ENCODE assay signal across 1 cellular context in genomic region chr2:240624950-240625621, GRCh38.
TF ChIP-seq lines count a peak whose summit lies in the region.

A gene with protein sequence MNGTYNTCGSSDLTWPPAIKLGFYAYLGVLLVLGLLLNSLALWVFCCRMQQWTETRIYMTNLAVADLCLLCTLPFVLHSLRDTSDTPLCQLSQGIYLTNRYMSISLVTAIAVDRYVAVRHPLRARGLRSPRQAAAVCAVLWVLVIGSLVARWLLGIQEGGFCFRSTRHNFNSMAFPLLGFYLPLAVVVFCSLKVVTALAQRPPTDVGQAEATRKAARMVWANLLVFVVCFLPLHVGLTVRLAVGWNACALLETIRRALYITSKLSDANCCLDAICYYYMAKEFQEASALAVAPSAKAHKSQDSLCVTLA (plus strand): TSS chr2:240625480. CDS start chr2:240629953, 4,473 bp downstream.

TF ChIP-seq in GM12878, 131 proteins besides CTCF, POLR2A, EP300 and RAD21 (continued from another document and continues in another):
- TF ChIP-seq, protein P1, sequence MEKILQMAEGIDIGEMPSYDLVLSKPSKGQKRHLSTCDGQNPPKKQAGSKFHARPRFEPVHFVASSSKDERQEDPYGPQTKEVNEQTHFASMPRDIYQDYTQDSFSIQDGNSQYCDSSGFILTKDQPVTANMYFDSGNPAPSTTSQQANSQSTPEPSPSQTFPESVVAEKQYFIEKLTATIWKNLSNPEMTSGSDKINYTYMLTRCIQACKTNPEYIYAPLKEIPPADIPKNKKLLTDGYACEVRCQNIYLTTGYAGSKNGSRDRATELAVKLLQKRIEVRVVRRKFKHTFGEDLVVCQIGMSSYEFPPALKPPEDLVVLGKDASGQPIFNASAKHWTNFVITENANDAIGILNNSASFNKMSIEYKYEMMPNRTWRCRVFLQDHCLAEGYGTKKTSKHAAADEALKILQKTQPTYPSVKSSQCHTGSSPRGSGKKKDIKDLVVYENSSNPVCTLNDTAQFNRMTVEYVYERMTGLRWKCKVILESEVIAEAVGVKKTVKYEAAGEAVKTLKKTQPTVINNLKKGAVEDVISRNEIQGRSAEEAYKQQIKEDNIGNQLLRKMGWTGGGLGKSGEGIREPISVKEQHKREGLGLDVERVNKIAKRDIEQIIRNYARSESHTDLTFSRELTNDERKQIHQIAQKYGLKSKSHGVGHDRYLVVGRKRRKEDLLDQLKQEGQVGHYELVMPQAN (conservative IDR thresholded peaks at IDR 0.05) = no peak
- TF ChIP-seq SIN3A (IDR thresholded peaks at IDR 0.05; ENCODE audit: low read depth, low read length) (no peak), ZBTB40 (IDR thresholded peaks at IDR 0.05; ENCODE audit: borderline replicate concordance) (no peak), CBFB (IDR thresholded peaks at IDR 0.05; ENCODE audit: low read depth) (no peak), MAX (IDR thresholded peaks at IDR 0.05; ENCODE audit: low read depth, low read length) (no peak), KAT2A (conservative IDR thresholded peaks at IDR 0.05; ENCODE audit: control insufficient read depth, low read depth, low read length) (no peak), ZNF622 (IDR thresholded peaks at IDR 0.05) (no peak), FOXK2 (IDR thresholded peaks at IDR 0.05) (no peak), NR2C2 (IDR thresholded peaks at IDR 0.05; ENCODE audit: borderline replicate concordance, control insufficient read depth, insufficient read length, low read depth) (no peak), IKZF2 (IDR thresholded peaks at IDR 0.05) (peak in 1 of 2 experiments; percentile 51; a peak in 1 of 4 replicates), SPI1 (IDR thresholded peaks at IDR 0.05; ENCODE audit: borderline replicate concordance, insufficient read depth, low read depth, low read length) (peak; percentile 63), SREBF1 (IDR thresholded peaks at IDR 0.05; ENCODE audit: low read length) (no peak), ZNF274 (IDR thresholded peaks at IDR 0.05; ENCODE audit: insufficient read depth, insufficient read length) (no peak), RELB (IDR thresholded peaks at IDR 0.05; ENCODE audit: low read depth) (no peak), RB1 (IDR thresholded peaks at IDR 0.05; ENCODE audit: borderline replicate concordance) (no peak), YY1 (IDR thresholded peaks at IDR 0.05; ENCODE audit: low read depth, low read length) (no peak), FOS (IDR thresholded peaks at IDR 0.05; ENCODE audit: borderline replicate concordance, extremely low read depth, insufficient read length) (no peak), PML (IDR thresholded peaks at IDR 0.05; ENCODE audit: low read length) (no peak), CBX5 (IDR thresholded peaks at IDR 0.05; ENCODE audit: low read depth) (no peak), KDM1A (IDR thresholded peaks at IDR 0.05; ENCODE audit: borderline replicate concordance) (no peak), POLR2AphosphoS2 (IDR thresholded peaks at IDR 0.05; ENCODE audit: low read depth, low read length) (no peak), IKZF1 (conservative IDR thresholded peaks at IDR 0.05) (peak; percentile 40; the same call in 1 of the 2 replicates), HDAC2 (IDR thresholded peaks at IDR 0.05) (no peak), SKIL (IDR thresholded peaks at IDR 0.05; ENCODE audit: low read depth, poor library complexity, severe bottlenecking) (no peak), RELA (IDR thresholded peaks at IDR 0.05; ENCODE audit: borderline replicate concordance, partially characterized antibody) (peak; percentile 44), KLF5 (IDR thresholded peaks at IDR 0.05; ENCODE audit: partially characterized antibody) (no peak), NR2F1 (conservative IDR thresholded peaks at IDR 0.05) (peak; percentile 48), NRF1 (conservative IDR thresholded peaks at IDR 0.05; ENCODE audit: low read depth, low read length) (no peak), HDGF (IDR thresholded peaks at IDR 0.05) (no peak), HDAC6 (IDR thresholded peaks at IDR 0.05; ENCODE audit: unreplicated experiment) (no peak), USF1 (IDR thresholded peaks at IDR 0.05; ENCODE audit: borderline replicate concordance, extremely low read length, insufficient read depth, low read depth, low read length) (no peak), NFYA (IDR thresholded peaks at IDR 0.05; ENCODE audit: borderline replicate concordance, low read depth, low read length) (no peak), PAX8 (IDR thresholded peaks at IDR 0.05) (no peak), RBBP5 (conservative IDR thresholded peaks at IDR 0.05) (no peak), ZNF207 (IDR thresholded peaks at IDR 0.05; ENCODE audit: borderline replicate concordance) (no peak), NBN (IDR thresholded peaks at IDR 0.05) (no peak), SRF (IDR thresholded peaks at IDR 0.05; ENCODE audit: low read depth in 2 of 2, low read length in 2 of 2) (no peak), EGR1 (IDR thresholded peaks at IDR 0.05; ENCODE audit: borderline replicate concordance in 1 of 2, low read depth in 2 of 2, low read length in 2 of 2) (0 out of 3 replicates have a peak, but pooled peaks of 1 of the 2 experiments have one; percentile 10), SIX5 (IDR thresholded peaks at IDR 0.05; ENCODE audit: low read depth, low read length, severe bottlenecking) (no peak), CEBPB (IDR thresholded peaks at IDR 0.05; ENCODE audit: borderline replicate concordance in 1 of 2, low read depth in 2 of 2, low read length in 2 of 2) (no peak), RUNX3 (IDR thresholded peaks at IDR 0.05; ENCODE audit: low read length) (peak; percentile 65)
- TF ChIP-seq, protein P2, sequence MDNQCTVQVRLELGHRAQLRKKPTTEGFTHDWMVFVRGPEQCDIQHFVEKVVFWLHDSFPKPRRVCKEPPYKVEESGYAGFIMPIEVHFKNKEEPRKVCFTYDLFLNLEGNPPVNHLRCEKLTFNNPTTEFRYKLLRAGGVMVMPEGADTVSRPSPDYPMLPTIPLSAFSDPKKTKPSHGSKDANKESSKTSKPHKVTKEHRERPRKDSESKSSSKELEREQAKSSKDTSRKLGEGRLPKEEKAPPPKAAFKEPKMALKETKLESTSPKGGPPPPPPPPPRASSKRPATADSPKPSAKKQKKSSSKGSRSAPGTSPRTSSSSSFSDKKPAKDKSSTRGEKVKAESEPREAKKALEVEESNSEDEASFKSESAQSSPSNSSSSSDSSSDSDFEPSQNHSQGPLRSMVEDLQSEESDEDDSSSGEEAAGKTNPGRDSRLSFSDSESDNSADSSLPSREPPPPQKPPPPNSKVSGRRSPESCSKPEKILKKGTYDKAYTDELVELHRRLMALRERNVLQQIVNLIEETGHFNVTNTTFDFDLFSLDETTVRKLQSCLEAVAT (IDR thresholded peaks at IDR 0.05) = no peak
- TF ChIP-seq, protein P3, sequence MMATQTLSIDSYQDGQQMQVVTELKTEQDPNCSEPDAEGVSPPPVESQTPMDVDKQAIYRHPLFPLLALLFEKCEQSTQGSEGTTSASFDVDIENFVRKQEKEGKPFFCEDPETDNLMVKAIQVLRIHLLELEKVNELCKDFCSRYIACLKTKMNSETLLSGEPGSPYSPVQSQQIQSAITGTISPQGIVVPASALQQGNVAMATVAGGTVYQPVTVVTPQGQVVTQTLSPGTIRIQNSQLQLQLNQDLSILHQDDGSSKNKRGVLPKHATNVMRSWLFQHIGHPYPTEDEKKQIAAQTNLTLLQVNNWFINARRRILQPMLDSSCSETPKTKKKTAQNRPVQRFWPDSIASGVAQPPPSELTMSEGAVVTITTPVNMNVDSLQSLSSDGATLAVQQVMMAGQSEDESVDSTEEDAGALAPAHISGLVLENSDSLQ (IDR thresholded peaks at IDR 0.05) = peak; percentile 87
- TF ChIP-seq, protein P4, sequence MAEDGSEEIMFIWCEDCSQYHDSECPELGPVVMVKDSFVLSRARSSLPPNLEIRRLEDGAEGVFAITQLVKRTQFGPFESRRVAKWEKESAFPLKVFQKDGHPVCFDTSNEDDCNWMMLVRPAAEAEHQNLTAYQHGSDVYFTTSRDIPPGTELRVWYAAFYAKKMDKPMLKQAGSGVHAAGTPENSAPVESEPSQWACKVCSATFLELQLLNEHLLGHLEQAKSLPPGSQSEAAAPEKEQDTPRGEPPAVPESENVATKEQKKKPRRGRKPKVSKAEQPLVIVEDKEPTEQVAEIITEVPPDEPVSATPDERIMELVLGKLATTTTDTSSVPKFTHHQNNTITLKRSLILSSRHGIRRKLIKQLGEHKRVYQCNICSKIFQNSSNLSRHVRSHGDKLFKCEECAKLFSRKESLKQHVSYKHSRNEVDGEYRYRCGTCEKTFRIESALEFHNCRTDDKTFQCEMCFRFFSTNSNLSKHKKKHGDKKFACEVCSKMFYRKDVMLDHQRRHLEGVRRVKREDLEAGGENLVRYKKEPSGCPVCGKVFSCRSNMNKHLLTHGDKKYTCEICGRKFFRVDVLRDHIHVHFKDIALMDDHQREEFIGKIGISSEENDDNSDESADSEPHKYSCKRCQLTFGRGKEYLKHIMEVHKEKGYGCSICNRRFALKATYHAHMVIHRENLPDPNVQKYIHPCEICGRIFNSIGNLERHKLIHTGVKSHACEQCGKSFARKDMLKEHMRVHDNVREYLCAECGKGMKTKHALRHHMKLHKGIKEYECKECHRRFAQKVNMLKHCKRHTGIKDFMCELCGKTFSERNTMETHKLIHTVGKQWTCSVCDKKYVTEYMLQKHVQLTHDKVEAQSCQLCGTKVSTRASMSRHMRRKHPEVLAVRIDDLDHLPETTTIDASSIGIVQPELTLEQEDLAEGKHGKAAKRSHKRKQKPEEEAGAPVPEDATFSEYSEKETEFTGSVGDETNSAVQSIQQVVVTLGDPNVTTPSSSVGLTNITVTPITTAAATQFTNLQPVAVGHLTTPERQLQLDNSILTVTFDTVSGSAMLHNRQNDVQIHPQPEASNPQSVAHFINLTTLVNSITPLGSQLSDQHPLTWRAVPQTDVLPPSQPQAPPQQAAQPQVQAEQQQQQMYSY (CRISPR knock-in tag; IDR thresholded peaks at IDR 0.05) = no peak
